In genomic region chr20:3172933-3173581, GRCh38 we compare ENCODE assay signal across 9 cellular contexts. TPM values are rescaled to one million over a fixed set of nuclear protein-coding genes. Genes with fewer than 3 reads are reported as not detected.
DNase-seq lines count a peak whose midpoint lies in the region; ATAC-seq, FAIRE-seq and TF ChIP-seq lines count a peak whose summit lies in the region.
"Had no signal": no experiment of that assay in that cellular context is flagged by ENCODE, and none has a peak within 500 bp of the region (broad histone marks: within the 10 kb centered on the region; RNA-seq: fewer than 3 reads in every experiment).

TSS of gene LZTS3 (minus strand) at chr20:3173549. CDS start at chr20:3167163, 6,386 bp downstream.

- no peaks in the 10 kb centered on the region for H3K9me3 ChIP-seq in CD8-positive, alpha-beta T cell (ENCODE audit: low read length)
- no peaks in the 10 kb centered on the region for H3K9me3 ChIP-seq in gastroesophageal sphincter
- H3K9me3 ChIP-seq in thoracic aorta, result no peaks in the 10 kb centered on the region

- TF ChIP-seq CTCF in CD8-positive, alpha-beta T cell (IDR thresholded peaks at IDR 0.05), result no peak
- no peak for TF ChIP-seq CTCF in HL-60 (IDR thresholded peaks at IDR 0.05; ENCODE audit: insufficient read depth, low read length)
- no peak for TF ChIP-seq CTCF in gastroesophageal sphincter (IDR thresholded peaks at IDR 0.05)
- TF ChIP-seq CTCF in osteocyte (IDR thresholded peaks at IDR 0.05), result no peak
- TF ChIP-seq CTCF in thoracic aorta (IDR thresholded peaks at IDR 0.05), result no peak

- H3K4me1 ChIP-seq in CD8-positive, alpha-beta T cell (ENCODE audit: insufficient read depth, low read length), result peaks cover 18% of the 10 kb centered on the region
- H3K4me1 ChIP-seq in gastroesophageal sphincter, result peaks cover 0 to 38% (median 7%) of the 10 kb centered on the region in 3 donors
- peaks cover 5 to 24% of the 10 kb centered on the region in 2 donors for H3K4me1 ChIP-seq in thoracic aorta (ENCODE audit: control insufficient read depth in 1 of 2, low read depth in 2 of 2)

- POLR2A ChIA-PET in CD8-positive, alpha-beta T cell (lab: Charles Lee), result interaction anchor here (1.0 to 2.3 kb wide), 2 partner anchors 14 to 15 kb away, joined by 3 to 9 read pairs; partner anchors contain the start of genes FASTKD5 and UBOX5

- WGBS in gastroesophageal sphincter (ENCODE audit: low coverage in 1 of 2), 2 donors, result no CpG with 5 or more reads among the region's 58 CpGs

- H3K36me3 ChIP-seq in CD8-positive, alpha-beta T cell (ENCODE audit: insufficient read depth, low read length), result no peaks in the 10 kb centered on the region
- no peaks in the 10 kb centered on the region for H3K36me3 ChIP-seq in gastroesophageal sphincter
- no peaks in the 10 kb centered on the region for H3K36me3 ChIP-seq in thoracic aorta

- peak; percentile 85 for ATAC-seq in CD8-positive, alpha-beta T cell
- ATAC-seq in GM19467 (IDR thresholded peaks at IDR 0.05; ENCODE audit: unreplicated experiment), result peak; percentile 33
- peak; percentile 79 for ATAC-seq in gastroesophageal sphincter
- ATAC-seq in thoracic aorta (ENCODE audit: insufficient number of reproducible peaks, low FRiP score, low read depth), result peak; percentile 35

- peak within 1 kb of the TSS; percentile 98 for H3K4me3 ChIP-seq in CD8-positive, alpha-beta T cell (ENCODE audit: low read depth, low read length)
- peak within 1 kb of the TSS; percentile 91 for H3K4me3 ChIP-seq in HL-60 (replicated peaks; ENCODE audit: insufficient read depth, low read length)
- H3K4me3 ChIP-seq in gastroesophageal sphincter, result peak within 1 kb of the TSS; percentile 64 to 92
- H3K4me3 ChIP-seq in thoracic aorta, result peak within 1 kb of the TSS; percentile 78

- no peak for FAIRE-seq in RCC 7860 (lab: Jason Lieb, UNC)
- FAIRE-seq: endometrium had no signal

- H3K9me3 Mint-ChIP-seq in CD8-positive, alpha-beta T cell, result no peaks in the 10 kb centered on the region
- H3K9me3 Mint-ChIP-seq in osteocyte (ENCODE audit: unreplicated experiment), result no peaks in the 10 kb centered on the region

- peak within 1 kb of the TSS; percentile 88 for H3K27ac Mint-ChIP-seq in CD8-positive, alpha-beta T cell
- H3K27ac Mint-ChIP-seq in osteocyte (ENCODE audit: unreplicated experiment), result peak within 1 kb of the TSS; percentile 44

- intact Hi-C loops in CD8-positive, alpha-beta T cell (cut with DNase I, micrococcal nuclease), result loop anchor here (1.0 to 10.0 kb wide), 8 partner anchors 14 to 592 kb away; partner anchors contain the start of genes DDRGK1 (in 2 of the 2), FASTKD5 (in 2 of the 2), UBOX5 (in 2 of the 2) and ADISSP (in 1 of the 2)

- peak within 1 kb of the TSS; percentile 83 for H3K4me3 Mint-ChIP-seq in CD8-positive, alpha-beta T cell
- H3K4me3 Mint-ChIP-seq in osteocyte (ENCODE audit: unreplicated experiment), result peak within 1 kb of the TSS; percentile 88

- peaks cover 15% of the 10 kb centered on the region for H3K27me3 Mint-ChIP-seq in CD8-positive, alpha-beta T cell (ENCODE audit: low read depth)
- H3K27me3 Mint-ChIP-seq in osteocyte (ENCODE audit: unreplicated experiment), result peaks cover 4% of the 10 kb centered on the region

- CTCF ChIA-PET in CD8-positive, alpha-beta T cell (lab: Charles Lee), result interaction anchor here (0.6 to 1.6 kb wide), 4 partner anchors 8 to 57 kb away, joined by 3 to 4 read pairs (median 3); partner anchors contain the start of genes FASTKD5 and UBOX5

- TF ChIP-seq EP300 in gastroesophageal sphincter (IDR thresholded peaks at IDR 0.05), result no peak

- H3K36me3 Mint-ChIP-seq in CD8-positive, alpha-beta T cell, result no peaks in the 10 kb centered on the region
- H3K36me3 Mint-ChIP-seq in osteocyte (ENCODE audit: unreplicated experiment), result peaks cover 3% of the 10 kb centered on the region

- peak; percentile 32 to 65 for TF ChIP-seq POLR2A in gastroesophageal sphincter (IDR thresholded peaks at IDR 0.05)

- H3K27ac ChIP-seq in CD8-positive, alpha-beta T cell (ENCODE audit: low read depth, low read length), result peak within 1 kb of the TSS; percentile 97
- H3K27ac ChIP-seq in HL-60 (replicated peaks) (no peak within 1 kb of the TSS), gastroesophageal sphincter (peak within 1 kb of the TSS; percentile 11 to 85 (median 82)), thoracic aorta (peak within 1 kb of the TSS; percentile 20 to 55)

- peak; percentile 70 to 96 (median 82) for DNase-seq in CD8-positive, alpha-beta T cell
- DNase-seq in HL-60 (ENCODE audit: low read depth in 1 of 2, low spot score in 1 of 2) (no peak), RCC 7860 (ENCODE audit: low spot score) (peak; percentile 11), osteocyte (ENCODE audit: extremely low spot score, unreplicated experiment) (peak; percentile 88), thoracic aorta (ENCODE audit: low spot score) (peak; percentile 21)
- DNase-seq in activated effector memory CD4-positive, alpha-beta T cell treated with Interleukin-2 at 50 U/mL for 16 hours, result peak; percentile 70

- peaks cover 22% of the 10 kb centered on the region for H3K4me1 Mint-ChIP-seq in CD8-positive, alpha-beta T cell (ENCODE audit: low read depth)
- H3K4me1 Mint-ChIP-seq in osteocyte (ENCODE audit: unreplicated experiment), result peaks cover 27% of the 10 kb centered on the region

- H3K27me3 ChIP-seq in CD8-positive, alpha-beta T cell (ENCODE audit: insufficient read depth, low read length), result no peaks in the 10 kb centered on the region
- H3K27me3 ChIP-seq in HL-60 (ENCODE audit: insufficient read depth, poor library complexity, severe bottlenecking) (peaks cover 7% of the 10 kb centered on the region), gastroesophageal sphincter (peaks cover 7% of the 10 kb centered on the region), thoracic aorta (replicated peaks; ENCODE audit: insufficient read depth) (no peaks in the 10 kb centered on the region)

RNA-seq across cellular contexts. Expression of gene LZTS3, which starts in this region (rescaled TPM):
- total RNA-seq in CD8-positive, alpha-beta T cell, result 10 to 100 TPM; 37.4 to 41.9 TPM
- 10 to 100 TPM; 11.3 to 17.0 (median 12.2) TPM for total RNA-seq in gastroesophageal sphincter
- 6.6 and 6.9 TPM in 2 replicates for total RNA-seq in osteocyte
- 10 to 100 TPM in 1 of 2 donors, 1 to 10 TPM in 1; 9.5 to 18.1 TPM for total RNA-seq in thoracic aorta

Comparison
In these comparisons a context has a peak if more than half of its experiments do, and no peak if none do; other contexts are left out.
1. ATAC-seq: peak in every context shown above with its lines; median percentile 85 in CD8-positive, alpha-beta T cell; 79 in gastroesophageal sphincter; 35 in thoracic aorta; 33 in GM19467.
2. DNase-seq: peak in CD8-positive, alpha-beta T cell (7 of 7), RCC 7860 (single experiment), activated effector memory CD4-positive, alpha-beta T cell treated with Interleukin-2 at 50 U/mL for 16 hours (single experiment), osteocyte (single experiment) and thoracic aorta (single experiment); none in HL-60 (0 of 2).
3. Peak in every context shown above with its lines, with median percentiles within 50 percentile points of each other: H3K4me3 ChIP-seq.